Comparison of ENCODE assay signal across 13 cellular contexts in genomic region chr18:58965291-58965929, GRCh38.
DNase-seq lines count a peak whose midpoint lies in the region; ATAC-seq and TF ChIP-seq lines count a peak whose summit lies in the region.
"Had no signal": no experiment of that assay in that cellular context is flagged by ENCODE, and none has a peak within 500 bp of the region (broad histone marks: within the 10 kb centered on the region; RNA-seq: fewer than 3 reads in every experiment).

No MANE protein-coding gene starts in this region.

- no peak overlapping the region for H3K4ac ChIP-seq in mesendoderm (ENCODE audit: low read depth, low read length)

- H4K8ac ChIP-seq in mesendoderm (ENCODE audit: low read depth, low read length): no peak overlapping the region

- TF ChIP-seq POLR2A in breast epithelium (IDR thresholded peaks at IDR 0.05): no peak

- no peak overlapping the region for H2BK120ac ChIP-seq in mesendoderm (ENCODE audit: low read depth, low read length)

- H4K5ac ChIP-seq in mesendoderm (ENCODE audit: low read length): no peak overlapping the region

- no peak overlapping the region for H2AK5ac ChIP-seq in mesendoderm (ENCODE audit: low read length)

- DNase-seq in MCF 10A (ENCODE audit: unreplicated experiment) (no peak), breast epithelium (ENCODE audit: low spot score in 2 of 2) (no peak), SK-N-MC (ENCODE audit: low read depth, low spot score) (no peak), mesendoderm (no peak), tibial artery (no peak), NCI-H146 (lab: John Stamatoyannopoulos, UW) (no peak)
- DNase-seq: activated CD4-positive, alpha-beta T cell treated with anti-CD3 and anti-CD28 coated beads, Interleukin-2, amount 10 ng/mL, durations not matched to agents 7 days and 5 days; NCI-H1694 treated with DMSO at 0.1 percent for 48 hours; right lobe of liver; upper lobe of left lung had no signal

- peak overlapping the region; percentile 35 for H3K27ac Mint-ChIP-seq in MCF 10A (ENCODE audit: low read depth, unreplicated experiment)
- H3K27ac Mint-ChIP-seq: activated CD4-positive, alpha-beta T cell treated with anti-CD3 and anti-CD28 coated beads, Interleukin-2, amount 10 ng/mL, durations not matched to agents 7 days and 5 days had no signal

- H3K23ac ChIP-seq in mesendoderm (ENCODE audit: low read length): no peak overlapping the region

- H3K56ac ChIP-seq in mesendoderm (ENCODE audit: low read length): no peak overlapping the region

- BruUV-seq in MCF 10A (replicated peaks; lab: Mats Ljungman, UMichigan): no TSS peak

- no peak overlapping the region for H3K4me2 ChIP-seq in mesendoderm (ENCODE audit: low read length)

- H3K27me3 Mint-ChIP-seq in MCF 10A (ENCODE audit: insufficient read depth, unreplicated experiment): no peaks in the 10 kb centered on the region
- H3K27me3 Mint-ChIP-seq: central memory CD8-positive, alpha-beta T cell had no signal

- H3K4me1 Mint-ChIP-seq in MCF 10A (ENCODE audit: insufficient read depth, unreplicated experiment): no peaks in the 10 kb centered on the region
- H3K4me1 Mint-ChIP-seq: activated CD4-positive, alpha-beta T cell treated with anti-CD3 and anti-CD28 coated beads, Interleukin-2, amount 10 ng/mL, durations not matched to agents 7 days and 5 days had no signal

- peaks cover 18% of the 10 kb centered on the region for H3K79me1 ChIP-seq in mesendoderm (ENCODE audit: low read length)

- H3K9ac ChIP-seq in SK-N-MC (ENCODE audit: insufficient read length) (no peak overlapping the region), mesendoderm (ENCODE audit: low read length) (peak overlapping the region; percentile 24)

- no peaks in the 10 kb centered on the region for H3K9me3 Mint-ChIP-seq in MCF 10A (ENCODE audit: unreplicated experiment)
- H3K9me3 Mint-ChIP-seq: activated CD4-positive, alpha-beta T cell treated with anti-CD3 and anti-CD28 coated beads, Interleukin-2, amount 10 ng/mL, durations not matched to agents 7 days and 5 days; central memory CD8-positive, alpha-beta T cell had no signal

- POLR2A ChIA-PET in MCF 10A (lab: Yijun Ruan, JAX): no interaction called here

- TF ChIP-seq CTCF in MCF 10A (IDR thresholded peaks at IDR 0.05; ENCODE audit: unreplicated experiment) (no peak), breast epithelium (IDR thresholded peaks at IDR 0.05) (no peak), tibial artery (IDR thresholded peaks at IDR 0.05) (no peak)

- H3K36me3 Mint-ChIP-seq in MCF 10A (ENCODE audit: insufficient read depth, unreplicated experiment): peaks cover 16% of the 10 kb centered on the region

- WGBS in mesendoderm (ENCODE audit: extremely low coverage, insufficient coverage, low lambda C conversion rate): no CpG with 5 or more reads among the region's 4 CpGs

- intact Hi-C loops in MCF 10A (cut with micrococcal nuclease): no loop called here
- intact Hi-C loops in breast epithelium (cut with DNase I; ENCODE audit: low total_unique reads): no loop called here
- intact Hi-C loops in tibial artery (cut with DNase I; ENCODE audit: low total_unique reads): no loop called here

- no peak overlapping the region for H3K4me3 Mint-ChIP-seq in MCF 10A (ENCODE audit: unreplicated experiment)
- H3K4me3 Mint-ChIP-seq: activated CD4-positive, alpha-beta T cell treated with anti-CD3 and anti-CD28 coated beads, Interleukin-2, amount 10 ng/mL, durations not matched to agents 7 days and 5 days; central memory CD8-positive, alpha-beta T cell had no signal

- CTCF ChIA-PET in MCF 10A (lab: Yijun Ruan, JAX): no interaction called here

- no peak overlapping the region for H2BK15ac ChIP-seq in mesendoderm (replicated peaks; ENCODE audit: low read depth)

- H2BK5ac ChIP-seq in mesendoderm (ENCODE audit: low read length): no peak overlapping the region

- H3K9me3 ChIP-seq in breast epithelium: no peaks in the 10 kb centered on the region
- H3K9me3 ChIP-seq in SK-N-MC (ENCODE audit: low read depth, low read length): no peaks in the 10 kb centered on the region
- no peaks in the 10 kb centered on the region for H3K9me3 ChIP-seq in tibial artery
- H3K9me3 ChIP-seq: right lobe of liver, upper lobe of left lung had no signal

- H3K4me3 ChIP-seq in breast epithelium (no peak overlapping the region), SK-N-MC (no peak overlapping the region), mesendoderm (ENCODE audit: low read length) (no peak overlapping the region), tibial artery (no peak overlapping the region)
- H3K4me3 ChIP-seq: right lobe of liver, upper lobe of left lung had no signal

- ATAC-seq in HG03565 (IDR thresholded peaks at IDR 0.05; ENCODE audit: unreplicated experiment) (no peak), GM18870 (IDR thresholded peaks at IDR 0.05; ENCODE audit: unreplicated experiment) (no peak)
- ATAC-seq: right lobe of liver had no signal

- H3K27ac ChIP-seq in breast epithelium: no peak overlapping the region
- peak overlapping the region; percentile 64; the same call in 1 of the 2 replicates for H3K27ac ChIP-seq in SK-N-MC
- no peak overlapping the region for H3K27ac ChIP-seq in mesendoderm (ENCODE audit: low read depth, low read length)
- peak overlapping the region; percentile 63 to 70 for H3K27ac ChIP-seq in tibial artery

- H3K79me2 ChIP-seq in mesendoderm (ENCODE audit: control insufficient read depth, insufficient read depth, low read length): peaks cover 14% of the 10 kb centered on the region

- no peak overlapping the region for H3K18ac ChIP-seq in mesendoderm (ENCODE audit: low read length)

- H3K36me3 ChIP-seq in breast epithelium (no peaks in the 10 kb centered on the region), SK-N-MC (ENCODE audit: insufficient read depth, low read length) (peaks cover 41% of the 10 kb centered on the region), mesendoderm (ENCODE audit: control insufficient read depth, insufficient read depth, low read length) (peaks cover 3% of the 10 kb centered on the region), tibial artery (peaks cover 3 to 35% (median 5%) of the 10 kb centered on the region in 3 donors)
- H3K36me3 ChIP-seq: right lobe of liver had no signal

- H3K4me1 ChIP-seq in breast epithelium (no peaks in the 10 kb centered on the region), mesendoderm (ENCODE audit: control insufficient read depth, low read depth, low read length) (peaks cover 4% of the 10 kb centered on the region), tibial artery (peaks cover 0 to 48% (median 14%) of the 10 kb centered on the region in 4 donors)
- H3K4me1 ChIP-seq: right lobe of liver had no signal

- H3K27me3 ChIP-seq in breast epithelium: no peaks in the 10 kb centered on the region
- H3K27me3 ChIP-seq in mesendoderm (ENCODE audit: insufficient read depth, low read length, poor library complexity): no peaks in the 10 kb centered on the region
- no peaks in the 10 kb centered on the region for H3K27me3 ChIP-seq in tibial artery
- H3K27me3 ChIP-seq: right lobe of liver, upper lobe of left lung had no signal

Comparison
In these comparisons a context has a peak if more than half of its experiments do, and no peak if none do; other contexts are left out.
1. H3K27ac ChIP-seq: peak in SK-N-MC (single experiment) and tibial artery (2 of 2); none in breast epithelium (0 of 2) and mesendoderm (single experiment).